In the genomic region with DNA sequence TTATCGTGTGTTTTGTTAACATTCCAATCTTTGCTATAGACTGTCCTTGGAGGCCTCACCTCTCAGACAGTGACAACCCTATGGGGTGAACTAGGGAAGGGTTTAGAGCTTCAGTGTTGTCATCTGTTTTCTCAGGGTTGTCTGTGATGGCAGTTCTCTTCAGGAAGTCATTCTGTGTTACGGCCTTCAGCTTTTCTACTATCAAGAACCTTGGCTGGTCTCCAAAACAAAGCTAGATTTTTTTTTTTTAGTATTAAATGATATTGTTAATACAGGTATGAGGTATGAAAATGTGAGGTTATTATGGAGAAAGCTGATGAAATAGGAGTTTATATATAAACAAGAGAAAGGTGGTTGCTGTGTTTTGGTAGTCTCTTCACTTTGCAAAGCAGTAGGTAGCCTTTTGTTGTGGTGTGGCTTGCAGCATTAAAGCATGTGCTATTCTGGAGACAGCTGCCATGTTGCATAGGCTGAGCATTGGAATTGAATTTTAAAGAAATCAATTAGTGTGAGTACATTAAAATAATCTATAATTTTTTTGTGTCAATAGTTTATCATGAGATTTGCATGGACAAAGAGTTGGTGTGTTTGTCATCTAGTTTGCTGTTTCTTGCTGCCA, we compare ENCODE assay signal across 27 cellular contexts.
A peak's percentile ranks its signal among the peaks of the same experiment; 100 is the strongest.
DNase-seq lines count a peak whose midpoint lies in the region; ATAC-seq and TF ChIP-seq lines count a peak whose summit lies in the region.
"Had no signal": no experiment of that assay in that cellular context is flagged by ENCODE, and none has a peak within 500 bp of the region (broad histone marks: within the 10 kb centered on the region; RNA-seq: fewer than 3 reads in every experiment).

No MANE protein-coding gene starts in this region.

- no peak for TF ChIP-seq CTCF in Loucy (conservative IDR thresholded peaks at IDR 0.05; ENCODE audit: low read length)
- TF ChIP-seq CTCF in WTC11 (IDR thresholded peaks at IDR 0.05): no peak
- no peak for TF ChIP-seq CTCF in progenitor cell of endocrine pancreas (IDR thresholded peaks at IDR 0.05; ENCODE audit: unreplicated experiment)

- CTCF ChIA-PET in activated naive CD4-positive, alpha-beta T cell treated with anti-CD3 and anti-CD28 coated beads, Interleukin-2, amount 10 ng/mL, durations not matched to agents 7 days and 5 days (lab: Charles Lee): interaction anchor here (1.6 kb wide), 1 partner anchor 71 kb away, joined by 3 read pairs; no protein-coding TSS in a partner anchor
- CTCF ChIA-PET in WTC11 (lab: Charles Lee): interaction anchor here (0.9 to 1.2 kb wide), 3 partner anchors 31 to 218 kb away, joined by 3 to 5 read pairs (median 4); no protein-coding TSS in a partner anchor

- H3K4me1 Mint-ChIP-seq in activated naive CD4-positive, alpha-beta T cell treated with anti-CD3 and anti-CD28 coated beads, Interleukin-2, amount 10 ng/mL, durations not matched to agents 7 days and 5 days: peaks cover 19% of the 10 kb centered on the region
- peaks cover 18% of the 10 kb centered on the region for H3K4me1 Mint-ChIP-seq in WTC11
- H3K4me1 Mint-ChIP-seq in progenitor cell of endocrine pancreas (ENCODE audit: low read depth): peaks cover 15% of the 10 kb centered on the region
- H3K4me1 Mint-ChIP-seq: activated T-helper 17 cell treated with anti-CD3 and anti-CD28 coated beads, Interleukin-2, amount 50 U/mL, for 72 hours had no signal

- H4K20me1 ChIP-seq in Loucy (ENCODE audit: insufficient read depth, low read length, poor library complexity, severe bottlenecking): no peaks in the 10 kb centered on the region

- peaks cover 13% of the 10 kb centered on the region for H3K36me3 Mint-ChIP-seq in activated naive CD4-positive, alpha-beta T cell treated with anti-CD3 and anti-CD28 coated beads, Interleukin-2, amount 10 ng/mL, durations not matched to agents 7 days and 5 days
- peaks cover 26% of the 10 kb centered on the region for H3K36me3 Mint-ChIP-seq in WTC11
- H3K36me3 Mint-ChIP-seq in progenitor cell of endocrine pancreas (ENCODE audit: insufficient read depth): peaks cover 25% of the 10 kb centered on the region

- DNase-seq in activated naive CD4-positive, alpha-beta T cell treated with anti-CD3 and anti-CD28 coated beads, Interleukin-2, amount 10 ng/mL, durations not matched to agents 7 days and 5 days: peak; percentile 26
- DNase-seq in activated naive CD4-positive, alpha-beta T cell treated with Interleukin-2 at 50 U/mL for 16 hours: no peak
- DNase-seq in WTC11 (ENCODE audit: low spot score): no peak
- DNase-seq in progenitor cell of endocrine pancreas (ENCODE audit: low spot score, unreplicated experiment): no peak
- no peak for DNase-seq in HuH-7 (ENCODE audit: low spot score)
- DNase-seq in stimulated activated CD4-positive, alpha-beta T cell treated with anti-CD3 and anti-CD28 coated beads, Interleukin-15, amount 100 ng/mL, for 24 hours: no peak
- DNase-seq: activated B cell treated with CpG ODN at 0.5 μM for 24 hours; anterior cingulate cortex; caudate nucleus; EL; erythroblast; foreskin melanocyte; hypothalamus; islet precursor cell; Karpas-422; lower lobe of right lung; NCI-H1048; NCI-H2171; NCI-H526; OCI-M1; stimulated activated CD4-positive, alpha-beta T cell treated with anti-CD3 and anti-CD28 coated beads, Interleukin-4, amount 100 ng/mL, for 1 hour; upper lobe of right lung had no signal

- H3K9ac ChIP-seq in Loucy (ENCODE audit: low read depth, low read length, poor library complexity, severe bottlenecking): peak overlapping the region; percentile 4

- peaks cover 10% of the 10 kb centered on the region for H3K9me3 Mint-ChIP-seq in activated naive CD4-positive, alpha-beta T cell treated with anti-CD3 and anti-CD28 coated beads, Interleukin-2, amount 10 ng/mL, durations not matched to agents 7 days and 5 days
- H3K9me3 Mint-ChIP-seq in WTC11 (peaks cover 19% of the 10 kb centered on the region), progenitor cell of endocrine pancreas (ENCODE audit: low read depth) (peaks cover 8% of the 10 kb centered on the region)

- H3K4me3 ChIP-seq in Loucy (ENCODE audit: low read length, poor library complexity, severe bottlenecking): no peak overlapping the region
- H3K4me3 ChIP-seq: HAP-1, lower lobe of right lung, smooth muscle cell, upper lobe of right lung had no signal

- peak overlapping the region; percentile 78 for H3K27ac Mint-ChIP-seq in activated naive CD4-positive, alpha-beta T cell treated with anti-CD3 and anti-CD28 coated beads, Interleukin-2, amount 10 ng/mL, durations not matched to agents 7 days and 5 days
- H3K27ac Mint-ChIP-seq in WTC11 (no peak overlapping the region), progenitor cell of endocrine pancreas (peak overlapping the region; percentile 71)
- H3K27ac Mint-ChIP-seq: activated B cell treated with CpG ODN at 0.5 μM for 24 hours; activated T-helper 17 cell treated with anti-CD3 and anti-CD28 coated beads, Interleukin-2, amount 50 U/mL, for 72 hours had no signal

- H3K27me3 Mint-ChIP-seq in activated naive CD4-positive, alpha-beta T cell treated with anti-CD3 and anti-CD28 coated beads, Interleukin-2, amount 10 ng/mL, durations not matched to agents 7 days and 5 days: no peaks in the 10 kb centered on the region
- H3K27me3 Mint-ChIP-seq in WTC11 (ENCODE audit: low read depth): no peaks in the 10 kb centered on the region
- no peaks in the 10 kb centered on the region for H3K27me3 Mint-ChIP-seq in progenitor cell of endocrine pancreas
- H3K27me3 Mint-ChIP-seq: activated B cell treated with CpG ODN at 0.5 μM for 24 hours; activated T-helper 17 cell treated with anti-CD3 and anti-CD28 coated beads, Interleukin-2, amount 50 U/mL, for 72 hours had no signal

- peak overlapping the region; percentile 21 for H3K4me2 ChIP-seq in Loucy (ENCODE audit: low read depth, low read length, poor library complexity, severe bottlenecking)
- H3K4me2 ChIP-seq: smooth muscle cell had no signal

- no peaks in the 10 kb centered on the region for H3K36me3 ChIP-seq in Loucy (ENCODE audit: insufficient read depth, low read length)
- H3K36me3 ChIP-seq: HAP-1, lower lobe of right lung, upper lobe of right lung had no signal

- POLR2A ChIA-PET in WTC11 (lab: Charles Lee): no interaction called here

- H3K9me3 ChIP-seq in Loucy (ENCODE audit: insufficient read depth, low read depth, low read length): peaks cover 12% of the 10 kb centered on the region; the same call in 1 of the 2 replicates
- H3K9me3 ChIP-seq: HAP-1, lower lobe of right lung, upper lobe of right lung had no signal

- H2AFZ ChIP-seq in Loucy (ENCODE audit: low read length): peak overlapping the region; percentile 44; the same call in 1 of the 2 replicates

- ATAC-seq in WTC11: peak; percentile 56
- ATAC-seq: activated T-helper 17 cell treated with anti-CD3 and anti-CD28 coated beads, Interleukin-2, amount 50 U/mL, for 72 hours; lower lobe of right lung; Right ventricle myocardium inferior; upper lobe of right lung had no signal

- H3K4me1 ChIP-seq in Loucy (ENCODE audit: insufficient read depth, low read length, poor library complexity, severe bottlenecking): peaks cover 45% of the 10 kb centered on the region
- H3K4me1 ChIP-seq: HAP-1, lower lobe of right lung, upper lobe of right lung had no signal

- H3F3A ChIP-seq in Loucy (ENCODE audit: low read depth): no peaks in the 10 kb centered on the region

- no peak overlapping the region for H3K4me3 Mint-ChIP-seq in activated naive CD4-positive, alpha-beta T cell treated with anti-CD3 and anti-CD28 coated beads, Interleukin-2, amount 10 ng/mL, durations not matched to agents 7 days and 5 days
- H3K4me3 Mint-ChIP-seq in WTC11: no peak overlapping the region
- H3K4me3 Mint-ChIP-seq in progenitor cell of endocrine pancreas (ENCODE audit: low read depth): no peak overlapping the region
- H3K4me3 Mint-ChIP-seq: activated B cell treated with CpG ODN at 0.5 μM for 24 hours; activated T-helper 17 cell treated with anti-CD3 and anti-CD28 coated beads, Interleukin-2, amount 50 U/mL, for 72 hours had no signal

- no peaks in the 10 kb centered on the region for H3K27me3 ChIP-seq in Loucy (ENCODE audit: insufficient read depth, low read length, poor library complexity, severe bottlenecking)
- H3K27me3 ChIP-seq: upper lobe of right lung had no signal

- H3K9me2 ChIP-seq in Loucy (replicated peaks; ENCODE audit: low read depth, low read length): no peaks in the 10 kb centered on the region

- no peaks in the 10 kb centered on the region for H3K79me2 ChIP-seq in Loucy (ENCODE audit: insufficient read depth, low read length)

TF ChIP-seq in WTC11, 78 proteins besides CTCF, POLR2A, EP300 and RAD21 (continues in another document):
- TF ChIP-seq, protein P1, sequence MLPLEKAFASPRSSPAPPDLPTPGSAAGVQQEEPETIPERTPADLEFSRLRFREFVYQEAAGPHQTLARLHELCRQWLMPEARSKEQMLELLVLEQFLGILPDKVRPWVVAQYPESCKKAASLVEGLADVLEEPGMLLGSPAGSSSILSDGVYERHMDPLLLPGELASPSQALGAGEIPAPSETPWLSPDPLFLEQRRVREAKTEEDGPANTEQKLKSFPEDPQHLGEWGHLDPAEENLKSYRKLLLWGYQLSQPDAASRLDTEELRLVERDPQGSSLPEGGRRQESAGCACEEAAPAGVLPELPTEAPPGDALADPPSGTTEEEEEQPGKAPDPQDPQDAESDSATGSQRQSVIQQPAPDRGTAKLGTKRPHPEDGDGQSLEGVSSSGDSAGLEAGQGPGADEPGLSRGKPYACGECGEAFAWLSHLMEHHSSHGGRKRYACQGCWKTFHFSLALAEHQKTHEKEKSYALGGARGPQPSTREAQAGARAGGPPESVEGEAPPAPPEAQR (CRISPR knock-in tag; IDR thresholded peaks at IDR 0.05): no peak
- TF ChIP-seq ATF1 (CRISPR knock-in tag; IDR thresholded peaks at IDR 0.05) (no peak), RELA (CRISPR knock-in tag; IDR thresholded peaks at IDR 0.05; ENCODE audit: borderline replicate concordance) (no peak), SMAD3 (CRISPR knock-in tag; IDR thresholded peaks at IDR 0.05; ENCODE audit: borderline replicate concordance) (no peak), ATF6 (CRISPR knock-in tag; IDR thresholded peaks at IDR 0.05) (no peak), SP1 (CRISPR knock-in tag; conservative IDR thresholded peaks at IDR 0.05) (no peak), OVOL2 (CRISPR knock-in tag; IDR thresholded peaks at IDR 0.05; ENCODE audit: borderline replicate concordance) (no peak)
